ENCODE assay signal across 8 cellular contexts in genomic region chr19:39480337-39481228, GRCh38. TPM values are rescaled to one million over a fixed set of nuclear protein-coding genes. Genes with fewer than 3 reads are reported as not detected.
A peak's percentile ranks its signal among the peaks of the same experiment; 100 is the strongest.
DNase-seq lines count a peak whose midpoint lies in the region; ATAC-seq, FAIRE-seq and TF ChIP-seq lines count a peak whose summit lies in the region.

Gene TIMM50, plus strand, starts transcription at chr19:39480838. Its CDS starts 16 bp downstream, at chr19:39480854.

- H3K4me3 Mint-ChIP-seq in Calu3 (ENCODE audit: low read depth, unreplicated experiment) = peak within 1 kb of the TSS; percentile 99
- H3K4me3 Mint-ChIP-seq in mesothelial cell of epicardium = peak within 1 kb of the TSS; percentile 85

- ATAC-seq in GM21515 (IDR thresholded peaks at IDR 0.05; ENCODE audit: unreplicated experiment) = peak; percentile 80

- peak within 1 kb of the TSS; percentile 77 for H3K27ac Mint-ChIP-seq in Calu3 (ENCODE audit: unreplicated experiment)
- peak within 1 kb of the TSS; percentile 98 for H3K27ac Mint-ChIP-seq in mesothelial cell of epicardium

- H3K36me3 ChIP-seq in OCI-LY3 (replicated peaks; ENCODE audit: low read depth, low read length) = peaks cover 27% of the 10 kb centered on the region

- H3K9ac ChIP-seq in OCI-LY3 (ENCODE audit: low read length) = peak within 1 kb of the TSS; percentile 87

- DNase-seq in Calu3 (peak; percentile 99), HuH-7.5 (ENCODE audit: low spot score) (peak; percentile 91), mesothelial cell of epicardium (ENCODE audit: low spot score in 2 of 2, unreplicated experiment in 2 of 2) (peak; percentile 95 to 99)
- DNase-seq in activated CD8-positive, alpha-beta memory T cell treated with anti-CD3 and anti-CD28 coated beads, Interleukin-2, amount 50 U/mL, for 4 hours = peak; percentile 99
- peak; percentile 94 to 95 for DNase-seq in stimulated activated CD8-positive, alpha-beta memory T cell treated with anti-CD3 and anti-CD28 coated beads, Interleukin-15, amount 100 ng/mL, for 4 hours (ENCODE audit: low read depth in 2 of 2)

- H3K9me3 ChIP-seq in OCI-LY3 (ENCODE audit: insufficient read depth, low read length) = no peaks in the 10 kb centered on the region

- peaks cover 37% of the 10 kb centered on the region for H3K79me2 ChIP-seq in OCI-LY3 (ENCODE audit: low read length)

- FAIRE-seq in endometrium (lab: Jason Lieb, UNC) = peak; percentile 83

- TF ChIP-seq CTCF in Calu3 (IDR thresholded peaks at IDR 0.05; ENCODE audit: unreplicated experiment) = no peak
- 0 out of 2 replicates have a peak, but pooled peaks have one; percentile 6 for TF ChIP-seq CTCF in OCI-LY3 (IDR thresholded peaks at IDR 0.05; ENCODE audit: low read depth, low read length)
- TF ChIP-seq CTCF in mesothelial cell of epicardium (IDR thresholded peaks at IDR 0.05; ENCODE audit: unreplicated experiment) = no peak

- CTCF ChIA-PET in Calu3 (lab: Charles Lee) = interaction anchor here (0.6 to 1.1 kb wide), 5 partner anchors 21 to 1827 kb away, joined by 3 to 9 read pairs (median 4); partner anchors contain the start of gene EID2B

- intact Hi-C loops in Calu3 (cut with micrococcal nuclease; ENCODE audit: unreplicated experiment) = no loop called here

- H3K9me3 Mint-ChIP-seq in Calu3 (ENCODE audit: low read depth, unreplicated experiment) (no peaks in the 10 kb centered on the region), mesothelial cell of epicardium (no peaks in the 10 kb centered on the region)

- H3K4me2 ChIP-seq in OCI-LY3 (ENCODE audit: low read length) = peak within 1 kb of the TSS; percentile 99

- peaks cover 26% of the 10 kb centered on the region for H3K4me1 Mint-ChIP-seq in Calu3 (ENCODE audit: low read depth, unreplicated experiment)
- H3K4me1 Mint-ChIP-seq in mesothelial cell of epicardium = peaks cover 22% of the 10 kb centered on the region

- H3K36me3 Mint-ChIP-seq in Calu3 (ENCODE audit: insufficient read depth, unreplicated experiment) = peaks cover 52% of the 10 kb centered on the region
- H3K36me3 Mint-ChIP-seq in mesothelial cell of epicardium = peaks cover 15% of the 10 kb centered on the region

- peak within 1 kb of the TSS; percentile 24 for H2AFZ ChIP-seq in OCI-LY3 (ENCODE audit: low read depth, low read length)

- H3K27me3 ChIP-seq in OCI-LY3 (ENCODE audit: low read depth, low read length) = no peaks in the 10 kb centered on the region

- H3K27ac ChIP-seq in OCI-LY3 (ENCODE audit: low read length) = peak within 1 kb of the TSS; percentile 59

- no peaks in the 10 kb centered on the region for H3K27me3 Mint-ChIP-seq in Calu3 (ENCODE audit: unreplicated experiment)
- no peaks in the 10 kb centered on the region for H3K27me3 Mint-ChIP-seq in mesothelial cell of epicardium (ENCODE audit: low read depth)

- BruUV-seq in Calu3 (replicated peaks; lab: Mats Ljungman, UMichigan) = TSS peak; percentile 74

- peak within 1 kb of the TSS; percentile 90 for H3K4me3 ChIP-seq in OCI-LY3 (ENCODE audit: low read length)

- H3K4me1 ChIP-seq in OCI-LY3 (ENCODE audit: low read length) = peaks cover 20% of the 10 kb centered on the region

- no peaks in the 10 kb centered on the region for H4K20me1 ChIP-seq in OCI-LY3 (ENCODE audit: insufficient read depth, low read length)

RNA-seq across cellular contexts. Expression of gene TIMM50, which starts in this region (rescaled TPM):
- 110 and 116 TPM in 2 replicates for total RNA-seq in Calu3 (2022)
- total RNA-seq in mesothelial cell of epicardium = 69.3 to 78.9 TPM (median 70.7 TPM) in 3 replicates

Comparison
In these comparisons a context has a peak if more than half of its experiments do, and no peak if none do; other contexts are left out.
1. Peak in every context shown above with its lines: DNase-seq, ATAC-seq, H3K4me3 ChIP-seq and H3K27ac ChIP-seq.